16 cellular contexts compared by ENCODE assay signal in genomic region chr6:114998492-114998891, GRCh38.
DNase-seq lines count a peak whose midpoint lies in the region; ATAC-seq, FAIRE-seq and TF ChIP-seq lines count a peak whose summit lies in the region.
"Had no signal": no experiment of that assay in that cellular context is flagged by ENCODE, and none has a peak within 500 bp of the region (broad histone marks: within the 10 kb centered on the region; RNA-seq: fewer than 3 reads in every experiment).

No MANE protein-coding gene starts in this region.

- in situ Hi-C loops in HepG2 (cut with HindIII; ENCODE audit: extremely low pct_ligation_motif_present, low pct_unique_long_range_greater_than_20kb) = no loop called here

- peak overlapping the region; percentile 41; the same call in 1 of the 2 replicates for H3K4me2 ChIP-seq in HepG2 (ENCODE audit: low read depth, low read length)

- no peak overlapping the region for H3K27ac Mint-ChIP-seq in activated T-helper 17 cell treated with anti-CD3 and anti-CD28 coated beads, Interleukin-2, amount 50 U/mL, for 72 hours

- DNase-seq in HepG2 (ENCODE audit: low spot score) (no peak), right lobe of liver (no peak), LNCaP clone FGC (ENCODE audit: low read depth) (no peak), H54 (ENCODE audit: insufficient read length, low spot score) (no peak)
- DNase-seq in activated CD4-positive, alpha-beta T cell treated with anti-CD3 and anti-CD28 coated beads, Interleukin-2, amount 50 U/mL, for 4 hours = no peak
- DNase-seq: 8988T, Caco-2, H7, NCI-H1105, NCI-H1694 treated with DMSO at 0.1 percent for 48 hours, NCI-H446 had no signal

- TF ChIP-seq EP300 in HepG2 (IDR thresholded peaks at IDR 0.05; ENCODE audit: low read depth in 2 of 2, low read length in 2 of 2) = no peak
- no peak for TF ChIP-seq EP300 in HepG2 (CRISPR knock-in tag; IDR thresholded peaks at IDR 0.05; ENCODE audit: borderline replicate concordance)

- no peak overlapping the region for H3K27ac ChIP-seq in HepG2 (ENCODE audit: extremely low read length, insufficient read depth, low read length)
- H3K27ac ChIP-seq in right lobe of liver = no peak overlapping the region
- H3K27ac ChIP-seq: C4-2B, HL-60 had no signal

- no peak for TF ChIP-seq RAD21 in HepG2 (CRISPR knock-in tag; IDR thresholded peaks at IDR 0.05)

- H3K36me3 ChIP-seq in HepG2 (replicated peaks in 1 of 2; ENCODE audit: control insufficient read depth in 1 of 2, insufficient read depth in 2 of 2, low read length in 2 of 2) = no peaks in the 10 kb centered on the region
- H3K36me3 ChIP-seq in right lobe of liver = peaks cover 0 to 2% (median 0%) of the 10 kb centered on the region in 4 donors

- H3K9ac ChIP-seq in HepG2 (ENCODE audit: insufficient read depth, low read depth, low read length) = no peak overlapping the region

- TF ChIP-seq POLR2A in HepG2 (IDR thresholded peaks at IDR 0.05; ENCODE audit: insufficient read depth in 1 of 2, low read depth in 2 of 2, low read length in 2 of 2) (no peak), right lobe of liver (IDR thresholded peaks at IDR 0.05) (no peak), H54 (IDR thresholded peaks at IDR 0.05; ENCODE audit: low read depth, low read length) (no peak)

- H3K9me3 ChIP-seq in HepG2 (ENCODE audit: low read length) = peaks cover 6% of the 10 kb centered on the region
- H3K9me3 ChIP-seq in right lobe of liver = no peaks in the 10 kb centered on the region
- H3K9me3 ChIP-seq: Caco-2 had no signal

- WGBS in HepG2 (ENCODE audit: low lambda C conversion rate) = 52% methylated on average over 8 of the region's 8 CpGs
- 79% methylated on average over 5 of the region's 8 CpGs for WGBS in right lobe of liver (ENCODE audit: insufficient coverage, low coverage, low lambda C conversion rate, missing lambda C conversion rate)

- H3K4me3 Mint-ChIP-seq in activated T-helper 17 cell treated with anti-CD3 and anti-CD28 coated beads, Interleukin-2, amount 50 U/mL, for 72 hours = peak overlapping the region; percentile 57

- POLR2A ChIA-PET in HepG2 (lab: Yijun Ruan, JAX) = no interaction called here

- no TSS peak for BruUV-seq in HepG2 (replicated peaks; lab: Mats Ljungman, UMichigan)

- no peaks in the 10 kb centered on the region for H4K20me1 ChIP-seq in HepG2 (ENCODE audit: insufficient read depth, low read length)

- H3K27me3 Mint-ChIP-seq in activated T-helper 17 cell treated with anti-CD3 and anti-CD28 coated beads, Interleukin-2, amount 50 U/mL, for 72 hours = no peaks in the 10 kb centered on the region

- no peaks in the 10 kb centered on the region; a peak in 1 of 5 replicates for H3K27me3 ChIP-seq in HepG2 (ENCODE audit: control insufficient read depth in 1 of 2, insufficient read depth in 2 of 2, low read length in 2 of 2)
- no peaks in the 10 kb centered on the region for H3K27me3 ChIP-seq in right lobe of liver

- H3K4me1 ChIP-seq in HepG2 (ENCODE audit: insufficient read depth, low read length) = no peaks in the 10 kb centered on the region
- H3K4me1 ChIP-seq in right lobe of liver = no peaks in the 10 kb centered on the region
- H3K4me1 ChIP-seq: Caco-2 had no signal

- ATAC-seq in HepG2 (peak; percentile 41), right lobe of liver (no peak), HG02852 (IDR thresholded peaks at IDR 0.05; ENCODE audit: unreplicated experiment) (no peak), HG03457 (IDR thresholded peaks at IDR 0.05; ENCODE audit: unreplicated experiment) (no peak)
- ATAC-seq in activated T-helper 17 cell treated with anti-CD3 and anti-CD28 coated beads, Interleukin-2, amount 50 U/mL, for 72 hours (replicated peaks) = no peak

- no peak overlapping the region for H2AFZ ChIP-seq in HepG2 (ENCODE audit: low read length)

- H3K79me2 ChIP-seq in HepG2 (ENCODE audit: insufficient read depth, low read length) = no peaks in the 10 kb centered on the region

- CTCF ChIA-PET in HepG2 (lab: Yijun Ruan, JAX; ENCODE audit: low intra/inter-chr PET ratio, low total read pairs) = no interaction called here

- peaks cover 8% of the 10 kb centered on the region for H3K4me1 Mint-ChIP-seq in activated T-helper 17 cell treated with anti-CD3 and anti-CD28 coated beads, Interleukin-2, amount 50 U/mL, for 72 hours

- peaks cover 10% of the 10 kb centered on the region for H3K9me3 Mint-ChIP-seq in activated T-helper 17 cell treated with anti-CD3 and anti-CD28 coated beads, Interleukin-2, amount 50 U/mL, for 72 hours

- no peaks in the 10 kb centered on the region for H3K36me3 Mint-ChIP-seq in activated T-helper 17 cell treated with anti-CD3 and anti-CD28 coated beads, Interleukin-2, amount 50 U/mL, for 72 hours (ENCODE audit: low read depth)

- intact Hi-C loops in HepG2 (cut with micrococcal nuclease; ENCODE audit: unreplicated experiment) = no loop called here
- intact Hi-C loops in right lobe of liver (cut with DNase I) = no loop called here

- no peak for FAIRE-seq in HepG2 (lab: Jason Lieb, UNC)
- FAIRE-seq in H54 (lab: Jason Lieb, UNC) = no peak

- no peak overlapping the region for H3K4me3 ChIP-seq in HepG2 (replicated peaks in 1 of 3; ENCODE audit: insufficient read depth in 1 of 3, low read depth in 2 of 3, low read length in 3 of 3)
- no peak overlapping the region for H3K4me3 ChIP-seq in right lobe of liver
- H3K4me3 ChIP-seq in LNCaP clone FGC (ENCODE audit: low read depth, low read length) = peak overlapping the region; percentile 31

- TF ChIP-seq CTCF in HepG2 (CRISPR knock-in tag; IDR thresholded peaks at IDR 0.05) (no peak), right lobe of liver (IDR thresholded peaks at IDR 0.05) (no peak), LNCaP clone FGC (IDR thresholded peaks at IDR 0.05; ENCODE audit: control insufficient read depth, extremely low read depth, insufficient read depth) (no peak)

TF ChIP-seq in HepG2, 621 proteins besides CTCF, POLR2A, EP300 and RAD21:
- TF ChIP-seq ETS1 (CRISPR knock-in tag; IDR thresholded peaks at IDR 0.05) (no peak), KDM4B (CRISPR knock-in tag; IDR thresholded peaks at IDR 0.05) (no peak), MZF1 (CRISPR knock-in tag; IDR thresholded peaks at IDR 0.05; ENCODE audit: borderline replicate concordance) (no peak), WIZ (CRISPR knock-in tag; IDR thresholded peaks at IDR 0.05) (no peak), ZNF143 (CRISPR knock-in tag; IDR thresholded peaks at IDR 0.05) (no peak), AHR (CRISPR knock-in tag; IDR thresholded peaks at IDR 0.05) (no peak), ZNF33A (CRISPR knock-in tag; IDR thresholded peaks at IDR 0.05; ENCODE audit: borderline replicate concordance) (no peak), CEBPG (CRISPR knock-in tag; IDR thresholded peaks at IDR 0.05) (no peak), ZNF383 (CRISPR knock-in tag; IDR thresholded peaks at IDR 0.05; ENCODE audit: borderline replicate concordance) (no peak)
- TF ChIP-seq, protein P1, sequence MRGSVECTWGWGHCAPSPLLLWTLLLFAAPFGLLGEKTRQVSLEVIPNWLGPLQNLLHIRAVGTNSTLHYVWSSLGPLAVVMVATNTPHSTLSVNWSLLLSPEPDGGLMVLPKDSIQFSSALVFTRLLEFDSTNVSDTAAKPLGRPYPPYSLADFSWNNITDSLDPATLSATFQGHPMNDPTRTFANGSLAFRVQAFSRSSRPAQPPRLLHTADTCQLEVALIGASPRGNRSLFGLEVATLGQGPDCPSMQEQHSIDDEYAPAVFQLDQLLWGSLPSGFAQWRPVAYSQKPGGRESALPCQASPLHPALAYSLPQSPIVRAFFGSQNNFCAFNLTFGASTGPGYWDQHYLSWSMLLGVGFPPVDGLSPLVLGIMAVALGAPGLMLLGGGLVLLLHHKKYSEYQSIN (CRISPR knock-in tag; IDR thresholded peaks at IDR 0.05; ENCODE audit: borderline replicate concordance) = no peak
